ENCODE assay signal across 28 cellular contexts in the genomic region with DNA sequence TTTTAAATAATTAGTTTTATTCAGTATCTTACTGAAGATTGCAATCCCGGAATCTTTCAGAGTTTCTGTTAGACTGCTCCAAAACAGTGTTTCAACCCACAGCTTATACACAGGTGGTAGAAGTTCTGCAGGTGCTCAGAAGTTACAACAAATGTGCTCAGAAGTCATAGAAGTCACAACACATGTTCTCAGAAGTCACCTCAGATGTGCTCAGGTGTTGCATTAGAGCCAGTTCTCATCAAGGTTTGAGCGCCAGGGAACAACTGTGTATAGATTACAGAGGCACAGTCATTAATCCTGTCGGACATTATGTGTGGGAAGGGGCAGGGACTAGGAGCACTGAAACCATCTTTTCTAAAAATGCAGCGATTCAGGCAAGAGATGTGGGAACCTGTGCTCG.
"Had no signal": no experiment of that assay in that cellular context is flagged by ENCODE, and none has a peak within 500 bp of the region (broad histone marks: within the 10 kb centered on the region; RNA-seq: fewer than 3 reads in every experiment).

No MANE protein-coding gene starts in this region.

- H3K4me3 ChIP-seq: gastrocnemius medialis, hepatocyte, left lung, ovary, right atrium auricular region, stomach, thyroid gland, vagina had no signal

- H3K4me3 Mint-ChIP-seq: endodermal cell; naive thymus-derived CD4-positive, alpha-beta T cell; nephron; stimulated activated effector memory CD8-positive, alpha-beta T cell treated with anti-CD3 and anti-CD28 coated beads, Interleukin-12 subunit alpha, Interleukin-12 subunit beta, amount 100 ng/mL, for 72 hours had no signal

- ATAC-seq: esophagus mucosa; gastrocnemius medialis; left cardiac atrium; left lung; naive thymus-derived CD4-positive, alpha-beta T cell; sciatic nerve; stimulated activated effector memory CD8-positive, alpha-beta T cell treated with anti-CD3 and anti-CD28 coated beads, Interleukin-12 subunit alpha, Interleukin-12 subunit beta, amount 100 ng/mL, for 72 hours had no signal

- H2AFZ ChIP-seq: hepatocyte had no signal

- H3K9me3 Mint-ChIP-seq: endodermal cell; stimulated activated effector memory CD8-positive, alpha-beta T cell treated with anti-CD3 and anti-CD28 coated beads, Interleukin-12 subunit alpha, Interleukin-12 subunit beta, amount 100 ng/mL, for 72 hours had no signal

- H3K27ac ChIP-seq: epithelial cell of prostate, gastrocnemius medialis, hepatocyte, left lung, ovary, right atrium auricular region, stomach, thyroid gland, vagina had no signal

- H3K27me3 ChIP-seq: gastrocnemius medialis, hepatocyte, left lung, ovary, right atrium auricular region, stomach, thyroid gland, vagina had no signal

- H3K36me3 ChIP-seq: gastrocnemius medialis, left lung, ovary, right atrium auricular region, stomach, thyroid gland, vagina had no signal

- H3K4me1 ChIP-seq: gastrocnemius medialis, left lung, right atrium auricular region, stomach, thyroid gland, vagina had no signal

- H3K36me3 Mint-ChIP-seq: naive thymus-derived CD4-positive, alpha-beta T cell; stimulated activated effector memory CD8-positive, alpha-beta T cell treated with anti-CD3 and anti-CD28 coated beads, Interleukin-12 subunit alpha, Interleukin-12 subunit beta, amount 100 ng/mL, for 72 hours had no signal

- H3K9me3 ChIP-seq: gastrocnemius medialis, left lung, ovary, right atrium auricular region, thyroid gland, vagina had no signal

- H3K4me2 ChIP-seq: hepatocyte had no signal

- FAIRE-seq: islet of Langerhans had no signal

- H3K79me2 ChIP-seq: hepatocyte had no signal

- H3K27ac Mint-ChIP-seq: endodermal cell; naive thymus-derived CD4-positive, alpha-beta T cell; nephron; stimulated activated effector memory CD8-positive, alpha-beta T cell treated with anti-CD3 and anti-CD28 coated beads, Interleukin-12 subunit alpha, Interleukin-12 subunit beta, amount 100 ng/mL, for 72 hours had no signal

- H3K4me1 Mint-ChIP-seq: naive thymus-derived CD4-positive, alpha-beta T cell; stimulated activated effector memory CD8-positive, alpha-beta T cell treated with anti-CD3 and anti-CD28 coated beads, Interleukin-12 subunit alpha, Interleukin-12 subunit beta, amount 100 ng/mL, for 72 hours had no signal

- DNase-seq: cortex of kidney; effector CD8-positive, alpha-beta T cell; endodermal cell; foreskin fibroblast; gastrocnemius medialis; head of caudate nucleus; left cardiac atrium; left lung; mesendoderm; midbrain; naive thymus-derived CD4-positive, alpha-beta T cell; occipital lobe; ovary; stimulated activated CD4-positive, alpha-beta T cell treated with anti-CD3 and anti-CD28 coated beads, Interleukin-2, amount 100 ng/mL, for 24 hours; stimulated activated CD4-positive, alpha-beta T cell treated with anti-CD3 and anti-CD28 coated beads, Interleukin-4, amount 100 ng/mL, for 24 hours; stimulated activated naive CD4-positive, alpha-beta T cell treated with Interleukin-2 at 50 U/mL for 16 hours; stomach; thyroid gland; trophoblast cell had no signal
